ENCODE assay signal across 8 cellular contexts in genomic region chr12:6943719-6944380, GRCh38. TPM values are rescaled to one million over a fixed set of nuclear protein-coding genes. Genes with fewer than 3 reads are reported as not detected.
DNase-seq lines count a peak whose midpoint lies in the region; FAIRE-seq and TF ChIP-seq lines count a peak whose summit lies in the region.

Gene C12orf57, plus strand, starts transcription at chr12:6944022. Its CDS starts 100 bp downstream, at chr12:6944122.
Gene RNU7-1, plus strand, starts transcription at chr12:6943816.

- peak within 1 kb of the TSS; percentile 100 for H4K91ac ChIP-seq in H1 (replicated peaks; ENCODE audit: insufficient read length, low read length)

- TF ChIP-seq RAD21 in H1 (IDR thresholded peaks at IDR 0.05 in 1 of 2, conservative IDR thresholded peaks at IDR 0.05 in 1 of 2; ENCODE audit: low read depth in 2 of 2, low read length in 2 of 2), result no peak

- peaks cover 2 to 5% of the 10 kb centered on the region in 2 experiments for H4K20me1 ChIP-seq in H1 (replicated peaks in 1 of 2; ENCODE audit: control insufficient read depth in 1 of 2, insufficient read depth in 2 of 2, low read length in 2 of 2)

- H3K79me1 ChIP-seq in H1 (ENCODE audit: low read depth, low read length), result no peaks in the 10 kb centered on the region; the same call in 1 of the 2 replicates
- peaks cover 3% of the 10 kb centered on the region for H3K79me1 ChIP-seq in mesendoderm (ENCODE audit: low read length)

- H2BK5ac ChIP-seq in H1 (ENCODE audit: low read depth, low read length) (peak within 1 kb of the TSS; percentile 99), mesendoderm (ENCODE audit: low read length) (peak within 1 kb of the TSS; percentile 90)

- H3K27ac ChIP-seq in H1 (ENCODE audit: low read depth, low read length) (peak within 1 kb of the TSS; percentile 90), mesendoderm (ENCODE audit: low read depth, low read length) (peak within 1 kb of the TSS; percentile 87)

- no peak within 1 kb of the TSS for H3K14ac ChIP-seq in H1 (ENCODE audit: insufficient read length)

- H3K4me3 ChIP-seq in H1 (ENCODE audit: extremely low read depth in 1 of 4, insufficient read depth in 2 of 4, low read depth in 3 of 4, low read length in 4 of 4), result peak within 1 kb of the TSS; percentile 57 to 91 (median 83)
- peak within 1 kb of the TSS; percentile 75 for H3K4me3 ChIP-seq in mesendoderm (ENCODE audit: low read length)

- H3K79me2 ChIP-seq in H1 (ENCODE audit: control insufficient read depth in 1 of 2, insufficient read depth in 2 of 2, low read length in 2 of 2) (no peaks in the 10 kb centered on the region; a peak in 1 of 4 replicates), mesendoderm (ENCODE audit: control insufficient read depth, insufficient read depth, low read length) (no peaks in the 10 kb centered on the region)

- H2AFZ ChIP-seq in H1 (ENCODE audit: low read length), result no peak within 1 kb of the TSS

- FAIRE-seq in H1 (lab: Jason Lieb, UNC), result no peak

- TF ChIP-seq EP300 in H1 (IDR thresholded peaks at IDR 0.05; ENCODE audit: borderline replicate concordance in 1 of 2, low read depth in 2 of 2, low read length in 2 of 2), result no peak; a peak in 1 of 3 replicates

- no peaks in the 10 kb centered on the region for H3K9me3 ChIP-seq in H1 (ENCODE audit: insufficient read depth in 2 of 2, low read depth in 1 of 2, low read length in 1 of 2)

- TF ChIP-seq CTCF in GM20000 (IDR thresholded peaks at IDR 0.05; ENCODE audit: extremely low read depth, missing control alignments) (no peak), H1 (IDR thresholded peaks at IDR 0.05; ENCODE audit: control extremely low read depth in 1 of 3, insufficient read depth in 1 of 3, low read depth in 1 of 3, low read length in 3 of 3) (no peak)

- H4K8ac ChIP-seq in H1 (ENCODE audit: extremely low read depth, insufficient read depth, low read length) (peak within 1 kb of the TSS; percentile 96), mesendoderm (ENCODE audit: low read depth, low read length) (no peak within 1 kb of the TSS)

- H3K23me2 ChIP-seq in H1 (ENCODE audit: low read depth, low read length), result peaks cover 11% of the 10 kb centered on the region

- DNase-seq in COLO829 (ENCODE audit: low spot score) (peak; percentile 89), GM20000 (ENCODE audit: low spot score) (peak; percentile 73), HS-5 (ENCODE audit: low read depth) (peak; percentile 90), NCI-H82 treated with DMSO at 0.1 percent for 48 hours (lab: John Stamatoyannopoulos, UW; ENCODE audit: unreplicated experiment) (peak; percentile 96), H1 (ENCODE audit: low read depth in 1 of 2, low spot score in 2 of 2) (peak in 1 of 2 experiments; percentile 91), mesendoderm (peak; percentile 99)
- peak; percentile 92 for DNase-seq in activated CD8-positive, alpha-beta memory T cell treated with anti-CD3 and anti-CD28 coated beads for 24 hours
- peak; percentile 69 to 74 for DNase-seq in stimulated activated CD8-positive, alpha-beta memory T cell treated with anti-CD3 and anti-CD28 coated beads, Interleukin-7, amount 100 ng/mL, for 48 hours (ENCODE audit: extremely low read depth in 1 of 2, low read depth in 1 of 2)

- H3K9ac ChIP-seq in H1 (replicated peaks in 1 of 4; ENCODE audit: extremely low read depth in 1 of 4, low read depth in 3 of 4, low read length in 3 of 4), result peak within 1 kb of the TSS; percentile 76 to 91 (median 86)
- peak within 1 kb of the TSS; percentile 99 for H3K9ac ChIP-seq in mesendoderm (ENCODE audit: low read length)

- peak within 1 kb of the TSS; percentile 97 for H3K56ac ChIP-seq in H1 (replicated peaks; ENCODE audit: insufficient read length, low read depth, low read length)
- H3K56ac ChIP-seq in mesendoderm (ENCODE audit: low read length), result peak within 1 kb of the TSS; percentile 99

- CTCF ChIA-PET in H1 (lab: Charles Lee; ENCODE audit: partially characterized antibody), result interaction anchor here (1.0 to 20.2 kb wide), 20 partner anchors 9 to 247 kb away, joined by 3 to 277 read pairs (median 5); partner anchors contain the start of genes ATN1, C1RL, SPSB2 and TPI1

- 1% methylated on average over 31 of the region's 31 CpGs; no CpG with 5 or more reads in 1 of the 2 experiments for WGBS in H1 (ENCODE audit: extremely low coverage in 1 of 2, insufficient coverage in 1 of 2, insufficient read length in 1 of 2, insufficient replicate concordance in 2 of 2, low coverage in 1 of 2, low lambda C conversion rate in 2 of 2, missing lambda C conversion rate in 1 of 2), 2 experiments
- WGBS in mesendoderm (ENCODE audit: extremely low coverage, insufficient coverage, low lambda C conversion rate), result no CpG with 5 or more reads among the region's 31 CpGs

- peak in 1 of 2 experiments; percentile 100; a peak in 2 of 3 replicates for TF ChIP-seq POLR2A in H1 (IDR thresholded peaks at IDR 0.05; ENCODE audit: control extremely low read depth in 1 of 2, low read depth in 2 of 2, low read length in 2 of 2)

- peak within 1 kb of the TSS; percentile 93 for H2BK12ac ChIP-seq in H1 (ENCODE audit: low read depth, low read length)

- peak within 1 kb of the TSS; percentile 99 for H3K18ac ChIP-seq in H1 (ENCODE audit: extremely low read depth, low read length)
- peak within 1 kb of the TSS; percentile 12 for H3K18ac ChIP-seq in mesendoderm (ENCODE audit: low read length)

- H4K5ac ChIP-seq in H1 (ENCODE audit: insufficient read length, low read depth, low read length) (peak within 1 kb of the TSS; percentile 93), mesendoderm (ENCODE audit: low read length) (no peak within 1 kb of the TSS)

- peak within 1 kb of the TSS; percentile 56 to 92 for H3K4me2 ChIP-seq in H1 (ENCODE audit: insufficient read depth in 1 of 2, low read depth in 2 of 2, low read length in 2 of 2)
- H3K4me2 ChIP-seq in mesendoderm (ENCODE audit: low read length), result peak within 1 kb of the TSS; percentile 95

- H2AK5ac ChIP-seq in H1 (ENCODE audit: low read depth, low read length) (peak within 1 kb of the TSS; percentile 53; the same call in 1 of the 2 replicates), mesendoderm (ENCODE audit: low read length) (peak within 1 kb of the TSS; percentile 86)

- H3K36me3 ChIP-seq in H1 (ENCODE audit: control insufficient read depth in 2 of 4, insufficient read depth in 4 of 4, low read length in 3 of 4), result peaks cover 6 to 13% (median 9%) of the 10 kb centered on the region in 4 experiments; a peak in 7 of 8 replicates
- peaks cover 4% of the 10 kb centered on the region for H3K36me3 ChIP-seq in mesendoderm (ENCODE audit: control insufficient read depth, insufficient read depth, low read length)

- peaks cover 6 to 20% (median 15%) of the 10 kb centered on the region in 4 experiments for H3K4me1 ChIP-seq in H1 (replicated peaks in 1 of 4; ENCODE audit: control insufficient read depth in 3 of 4, insufficient read depth in 4 of 4, low read length in 3 of 4)
- peaks cover 2% of the 10 kb centered on the region for H3K4me1 ChIP-seq in mesendoderm (ENCODE audit: control insufficient read depth, low read depth, low read length)

- H3K23ac ChIP-seq in H1 (ENCODE audit: insufficient read length), result no peak within 1 kb of the TSS
- peak within 1 kb of the TSS; percentile 98 for H3K23ac ChIP-seq in mesendoderm (ENCODE audit: low read length)

- H2BK20ac ChIP-seq in H1 (ENCODE audit: low read length), result 0 out of 2 replicates have a peak within 1 kb of the TSS, but pooled peaks have one; percentile 66

- POLR2A ChIA-PET in H1 (lab: Charles Lee; ENCODE audit: partially characterized antibody), result interaction anchor here (0.6 to 44.0 kb wide), 64 partner anchors 8 to 696 kb away, joined by 3 to 1596 read pairs (median 4); partner anchors contain the start of genes ATN1, C1R, C1RL and CDCA3

- H2BK120ac ChIP-seq in H1 (replicated peaks; ENCODE audit: low read depth, low read length) (peak within 1 kb of the TSS; percentile 62), mesendoderm (ENCODE audit: low read depth, low read length) (no peak within 1 kb of the TSS)

- H2BK15ac ChIP-seq in H1 (ENCODE audit: low read length) (peak within 1 kb of the TSS; percentile 100; the same call in 1 of the 2 replicates), mesendoderm (replicated peaks; ENCODE audit: low read depth) (no peak within 1 kb of the TSS)

- H3K4ac ChIP-seq in H1 (replicated peaks; ENCODE audit: insufficient read length, low read depth, low read length) (peak within 1 kb of the TSS; percentile 100), mesendoderm (ENCODE audit: low read depth, low read length) (peak within 1 kb of the TSS; percentile 71)

- H3K27me3 ChIP-seq in H1 (replicated peaks in 1 of 4; ENCODE audit: control insufficient read depth in 3 of 4, extremely low read depth in 1 of 4, insufficient read depth in 3 of 4, low read length in 3 of 4) (no peaks in the 10 kb centered on the region), mesendoderm (ENCODE audit: insufficient read depth, low read length, poor library complexity) (no peaks in the 10 kb centered on the region)

TF ChIP-seq in H1, 55 proteins besides CTCF, POLR2A, EP300 and RAD21 (continues in another document):
- TF ChIP-seq TAF7 (optimal IDR thresholded peaks at IDR 0.05; ENCODE audit: borderline replicate concordance, low read depth, low read length), result peak; percentile 100

RNA-seq across cellular contexts. Expression of gene C12orf57, which starts in this region (rescaled TPM):
- total RNA-seq in H1 (2021; fragmentation: NEBNext Ultra II Directional; extraction: Animal tissue kit (Norgen Biotek cat#: 25700)), result 174 and 185 TPM in 2 replicates
- 993 and 1,124 TPM in 2 replicates for polyA plus RNA-seq in H1 (2011; rRNA removed)
- 811 TPM for polyA plus RNA-seq in H1 (2011; cell fraction: cytosol; rRNA removed)
- polyA plus RNA-seq in H1 (2011; cell fraction: nucleus; rRNA removed), result 653 TPM
- 167 to 390 TPM (median 374 TPM) in 4 replicates for polyA plus RNA-seq in H1 (2012, experiment 1 of 2)
- 596 TPM for polyA plus RNA-seq in H1 (2012, experiment 2 of 2)
- 206 TPM for polyA plus RNA-seq in H1 (2013, experiment 1 of 2)
- polyA plus RNA-seq in H1 (2013, experiment 2 of 2), result 192 TPM
- polyA minus RNA-seq in H1 (2011; rRNA and poly(A)+ RNA removed), result 66.6 and 106 TPM in 2 replicates
- 76.3 TPM for polyA minus RNA-seq in H1 (2011; cell fraction: cytosol; rRNA and poly(A)+ RNA removed)
- polyA minus RNA-seq in H1 (2011; cell fraction: nucleus; rRNA and poly(A)+ RNA removed), result 112 TPM
- 146 TPM for polyA plus RNA-seq in mesendoderm (2013, experiment 1 of 2)
- 141 TPM for polyA plus RNA-seq in mesendoderm (2013, experiment 2 of 2)

RNA-seq across cellular contexts. Expression of gene RNU7-1, which starts in this region (rescaled TPM):
- total RNA-seq in H1 (2021; fragmentation: NEBNext Ultra II Directional; extraction: Animal tissue kit (Norgen Biotek cat#: 25700)), result not detected in 2 replicates
- polyA plus RNA-seq in H1 (2011; rRNA removed), result not detected in 2 replicates
- polyA plus RNA-seq in H1 (2011; cell fraction: cytosol; rRNA removed), result not detected
- not detected for polyA plus RNA-seq in H1 (2011; cell fraction: nucleus; rRNA removed)
- not detected in 4 replicates for polyA plus RNA-seq in H1 (2012, experiment 1 of 2)
- polyA plus RNA-seq in H1 (2012, experiment 2 of 2), result not detected
- polyA plus RNA-seq in H1 (2013, experiment 1 of 2), result not detected
- not detected for polyA plus RNA-seq in H1 (2013, experiment 2 of 2)
- polyA minus RNA-seq in H1 (2011; rRNA and poly(A)+ RNA removed), result not detected in 2 replicates
- not detected for polyA minus RNA-seq in H1 (2011; cell fraction: cytosol; rRNA and poly(A)+ RNA removed)
- polyA minus RNA-seq in H1 (2011; cell fraction: nucleus; rRNA and poly(A)+ RNA removed), result not detected
- not detected for polyA plus RNA-seq in mesendoderm (2013, experiment 1 of 2)
- polyA plus RNA-seq in mesendoderm (2013, experiment 2 of 2), result not detected
